ENCODE assay signal across 8 cellular contexts in the genomic region with DNA sequence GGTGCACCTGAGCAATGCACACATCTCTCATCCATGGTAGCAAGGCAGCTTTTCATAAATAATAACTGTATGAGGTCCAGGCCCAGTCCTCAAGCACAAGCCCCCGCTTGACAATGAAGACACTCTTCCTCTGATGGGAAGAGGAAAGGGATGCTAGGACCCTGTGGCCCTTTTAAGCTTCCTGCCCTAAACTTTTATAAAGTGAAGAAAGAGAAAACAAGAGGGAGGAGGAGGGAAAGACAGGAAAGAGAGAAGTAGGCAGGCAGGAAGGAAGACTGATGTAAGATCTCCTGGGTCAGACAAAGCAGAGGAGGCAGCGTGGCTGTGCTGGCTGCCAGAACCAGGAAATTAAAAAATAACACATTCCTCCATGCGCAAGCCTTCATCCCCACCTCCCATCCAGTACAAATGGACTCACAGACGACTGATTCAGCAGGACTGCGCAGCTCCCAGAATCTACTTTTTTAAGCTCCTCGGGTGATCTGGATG. TPM values are rescaled to one million over a fixed set of nuclear protein-coding genes. Genes with fewer than 3 reads are reported as not detected.
A peak's percentile ranks its signal among the peaks of the same experiment; 100 is the strongest.
DNase-seq lines count a peak whose midpoint lies in the region; ATAC-seq and TF ChIP-seq lines count a peak whose summit lies in the region.

No MANE protein-coding gene starts in this region.

- peak overlapping the region; percentile 98 for H3K27ac Mint-ChIP-seq in activated CD8-positive, alpha-beta T cell treated with anti-CD3 and anti-CD28 coated beads, Interleukin-2, amount 10 ng/mL, durations not matched to agents 7 days and 5 days
- H3K27ac Mint-ChIP-seq in immature natural killer cell: peak overlapping the region; percentile 76 to 96 (median 90)

- H3K27me3 Mint-ChIP-seq in activated CD8-positive, alpha-beta T cell treated with anti-CD3 and anti-CD28 coated beads, Interleukin-2, amount 10 ng/mL, durations not matched to agents 7 days and 5 days (ENCODE audit: low read depth): no peaks in the 10 kb centered on the region
- peaks cover 35 to 53% (median 42%) of the 10 kb centered on the region in 3 donors for H3K27me3 Mint-ChIP-seq in immature natural killer cell (ENCODE audit: low read depth in 3 of 3)

- H3K4me1 Mint-ChIP-seq in activated CD8-positive, alpha-beta T cell treated with anti-CD3 and anti-CD28 coated beads, Interleukin-2, amount 10 ng/mL, durations not matched to agents 7 days and 5 days (ENCODE audit: low read depth): peaks cover 53% of the 10 kb centered on the region
- peaks cover 16 to 50% of the 10 kb centered on the region in 2 donors for H3K4me1 Mint-ChIP-seq in immature natural killer cell

- TF ChIP-seq POLR2A in tibial nerve (IDR thresholded peaks at IDR 0.05): no peak
- TF ChIP-seq POLR2A in body of pancreas (IDR thresholded peaks at IDR 0.05): no peak

- H3K4me3 ChIP-seq in tibial nerve (no peak overlapping the region), body of pancreas (no peak overlapping the region)

- H3K36me3 ChIP-seq in tibial nerve (peaks cover 0 to 50% (median 22%) of the 10 kb centered on the region in 3 donors), body of pancreas (replicated peaks in 1 of 2; ENCODE audit: insufficient read depth in 1 of 2, low read depth in 2 of 2) (peaks cover 32 to 34% of the 10 kb centered on the region in 2 donors)

- peak in 1 of 2 donors; percentile 43 for TF ChIP-seq EP300 in tibial nerve (IDR thresholded peaks at IDR 0.05)

- H3K9me3 ChIP-seq in tibial nerve (peaks cover 0 to 5% (median 0%) of the 10 kb centered on the region in 4 donors), body of pancreas (no peaks in the 10 kb centered on the region)

- 47 to 53% methylated on average over 6 of the region's 6 CpGs for WGBS in tibial nerve, 2 donors
- WGBS in body of pancreas, 2 donors: 66 to 74% methylated on average over 6 of the region's 6 CpGs

- H3K27ac ChIP-seq in tibial nerve (peak overlapping the region in 3 of 4 donors; percentile 5 to 61 (median 18)), body of pancreas (peak overlapping the region in 1 of 4 donors; percentile 44)

- TF ChIP-seq CTCF in tibial nerve (IDR thresholded peaks at IDR 0.05): no peak
- TF ChIP-seq CTCF in body of pancreas (IDR thresholded peaks at IDR 0.05): no peak

- peak; percentile 55 for DNase-seq in activated T-cell treated with anti-CD3 and anti-CD28 coated beads, Interleukin-2, amount 50 U/mL, for 1 hour
- DNase-seq in activated T-cell treated with anti-CD3 and anti-CD28 coated beads for 4 hours (no peak), immature natural killer cell (peak; percentile 39 to 49 (median 41)), tibial nerve (ENCODE audit: low spot score in 2 of 2) (no peak), SHP77 treated with DMSO at 0.1 percent for 48 hours (lab: John Stamatoyannopoulos, UW) (no peak), body of pancreas (no peak)
- DNase-seq in activated CD8-positive, alpha-beta T cell treated with anti-CD3 and anti-CD28 coated beads, Interleukin-2, amount 10 ng/mL, durations not matched to agents 7 days and 5 days: no peak

- peaks cover 0 to 36% (median 6%) of the 10 kb centered on the region in 4 donors for H3K4me1 ChIP-seq in tibial nerve
- H3K4me1 ChIP-seq in body of pancreas: no peaks in the 10 kb centered on the region

- H3K9me3 Mint-ChIP-seq in activated CD8-positive, alpha-beta T cell treated with anti-CD3 and anti-CD28 coated beads, Interleukin-2, amount 10 ng/mL, durations not matched to agents 7 days and 5 days (ENCODE audit: insufficient read depth): peaks cover 12% of the 10 kb centered on the region
- peaks cover 0 to 2% (median 0%) of the 10 kb centered on the region in 6 donors for H3K9me3 Mint-ChIP-seq in immature natural killer cell

- POLR2A ChIA-PET in activated CD8-positive, alpha-beta T cell treated with anti-CD3 and anti-CD28 coated beads, Interleukin-2, amount 10 ng/mL, durations not matched to agents 7 days and 5 days (lab: Charles Lee): no interaction called here

- intact Hi-C loops in body of pancreas (cut with DNase I): no loop called here

- peak; percentile 33 for ATAC-seq in activated CD8-positive, alpha-beta T cell treated with anti-CD3 and anti-CD28 coated beads, Interleukin-2, amount 10 ng/mL, durations not matched to agents 7 days and 5 days
- ATAC-seq in HG03139 (IDR thresholded peaks at IDR 0.05; ENCODE audit: unreplicated experiment): no peak
- ATAC-seq in body of pancreas: no peak

- H3K27me3 ChIP-seq in tibial nerve (no peaks in the 10 kb centered on the region), body of pancreas (no peaks in the 10 kb centered on the region)

- CTCF ChIA-PET in activated CD8-positive, alpha-beta T cell treated with anti-CD3 and anti-CD28 coated beads, Interleukin-2, amount 10 ng/mL, durations not matched to agents 7 days and 5 days (lab: Charles Lee): interaction anchor here (0.7 to 10.0 kb wide), 8 partner anchors 12 to 179 kb away, joined by 3 to 142 read pairs (median 8); partner anchors contain the start of gene TNFAIP3

- H3K36me3 Mint-ChIP-seq in activated CD8-positive, alpha-beta T cell treated with anti-CD3 and anti-CD28 coated beads, Interleukin-2, amount 10 ng/mL, durations not matched to agents 7 days and 5 days (ENCODE audit: low read depth): peaks cover 67% of the 10 kb centered on the region
- peaks cover 18 to 42% (median 41%) of the 10 kb centered on the region in 3 donors for H3K36me3 Mint-ChIP-seq in immature natural killer cell

- H3K4me3 Mint-ChIP-seq in activated CD8-positive, alpha-beta T cell treated with anti-CD3 and anti-CD28 coated beads, Interleukin-2, amount 10 ng/mL, durations not matched to agents 7 days and 5 days: peak overlapping the region; percentile 42
- peak overlapping the region in 3 of 5 donors; percentile 34 to 68 (median 57) for H3K4me3 Mint-ChIP-seq in immature natural killer cell

RNA-seq across cellular contexts. Expression of gene TNFAIP3, which starts 16.4 kb away (rescaled TPM):
- 10 to 100 TPM; 29.6 to 34.5 TPM for total RNA-seq in activated CD8-positive, alpha-beta T cell treated with anti-CD3 and anti-CD28 coated beads, Interleukin-2, amount 10 ng/mL, durations not matched to agents 7 days and 5 days
- polyA plus RNA-seq in immature natural killer cell: 100 to 1,000 TPM in 2 of 3 donors, 10 to 100 TPM in 1; 55.8 to 118 (median 117) TPM
- total RNA-seq in tibial nerve (10 to 100 TPM; 21.6 to 48.4 (median 32.8) TPM), body of pancreas (10 to 100 TPM in 1 of 2 donors, 1 to 10 TPM in 1; 9.6 to 12.5 TPM)

Comparison
In these comparisons a context has a peak if more than half of its experiments do, and no peak if none do; other contexts are left out.
1. DNase-seq: peak in activated T-cell treated with anti-CD3 and anti-CD28 coated beads, Interleukin-2, amount 50 U/mL, for 1 hour (single experiment) and immature natural killer cell (3 of 3); none in activated T-cell treated with anti-CD3 and anti-CD28 coated beads for 4 hours (single experiment), activated CD8-positive, alpha-beta T cell treated with anti-CD3 and anti-CD28 coated beads, Interleukin-2, amount 10 ng/mL, durations not matched to agents 7 days and 5 days (single experiment), tibial nerve (0 of 2), SHP77 treated with DMSO at 0.1 percent for 48 hours (single experiment) and body of pancreas (0 of 4).